Comparison of ENCODE assay signal across 15 cellular contexts in the genomic region with DNA sequence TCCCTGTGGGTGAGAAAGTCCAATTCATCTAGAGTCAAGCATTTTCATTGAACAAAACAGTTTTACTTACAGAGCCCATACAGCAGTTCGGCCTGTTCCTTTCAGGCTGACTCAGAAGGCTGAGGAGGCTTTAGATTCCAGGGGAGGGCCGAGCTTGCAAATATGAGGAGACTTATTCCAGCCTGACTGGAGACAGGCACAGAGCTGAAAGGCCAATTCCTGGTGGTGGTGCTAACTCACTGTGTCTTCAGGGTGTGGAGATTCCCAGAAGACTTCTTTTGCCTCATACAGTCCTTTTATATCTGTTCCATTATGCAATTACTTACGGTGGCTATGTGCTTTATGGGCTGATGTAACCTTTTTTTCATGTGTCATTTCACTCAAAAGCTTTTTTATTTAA. TPM values are rescaled to one million over a fixed set of nuclear protein-coding genes. Genes with fewer than 3 reads are reported as not detected.
DNase-seq lines count a peak whose midpoint lies in the region; ATAC-seq, FAIRE-seq and TF ChIP-seq lines count a peak whose summit lies in the region.
"Had no signal": no experiment of that assay in that cellular context is flagged by ENCODE, and none has a peak within 500 bp of the region (broad histone marks: within the 10 kb centered on the region; RNA-seq: fewer than 3 reads in every experiment).

A gene with protein sequence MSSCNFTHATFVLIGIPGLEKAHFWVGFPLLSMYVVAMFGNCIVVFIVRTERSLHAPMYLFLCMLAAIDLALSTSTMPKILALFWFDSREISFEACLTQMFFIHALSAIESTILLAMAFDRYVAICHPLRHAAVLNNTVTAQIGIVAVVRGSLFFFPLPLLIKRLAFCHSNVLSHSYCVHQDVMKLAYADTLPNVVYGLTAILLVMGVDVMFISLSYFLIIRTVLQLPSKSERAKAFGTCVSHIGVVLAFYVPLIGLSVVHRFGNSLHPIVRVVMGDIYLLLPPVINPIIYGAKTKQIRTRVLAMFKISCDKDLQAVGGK (minus strand): TSS at position 271 of the 400 bp plus-strand sequence. CDS start 15,142 bp downstream, outside the sequence.

- no peak for FAIRE-seq in GM12892 (lab: Jason Lieb, UNC)
- FAIRE-seq: GM12891 had no signal

- in situ Hi-C loops in G401 (cut with HindIII; ENCODE audit: low sequenced_read_pairs), result no loop called here

- TF ChIP-seq CTCF in coronary artery (IDR thresholded peaks at IDR 0.05) (no peak), right atrium auricular region (IDR thresholded peaks at IDR 0.05) (no peak)

- H3K4me3 ChIP-seq in coronary artery (peak within 1 kb of the TSS; percentile 24), rectal smooth muscle tissue (ENCODE audit: low read length) (peak within 1 kb of the TSS; percentile 42), right atrium auricular region (no peak within 1 kb of the TSS)
- H3K4me3 ChIP-seq: colonic mucosa, lung, psoas muscle, tibial nerve had no signal

- H3K9ac ChIP-seq in rectal smooth muscle tissue (ENCODE audit: low read length), result no peak within 1 kb of the TSS

- ATAC-seq in HG02759 (IDR thresholded peaks at IDR 0.05; ENCODE audit: unreplicated experiment) (no peak), GM21515 (IDR thresholded peaks at IDR 0.05; ENCODE audit: unreplicated experiment) (no peak)
- ATAC-seq: psoas muscle had no signal

- no peak for TF ChIP-seq POLR2A in GM12892 (IDR thresholded peaks at IDR 0.05; ENCODE audit: low read depth, low read length)

- H3K4me1 ChIP-seq in rectal smooth muscle tissue (ENCODE audit: control insufficient read depth, insufficient read depth, low read length), result peaks cover 6% of the 10 kb centered on the region
- H3K4me1 ChIP-seq in right atrium auricular region, result no peaks in the 10 kb centered on the region
- H3K4me1 ChIP-seq: colonic mucosa, psoas muscle had no signal

- H3K27me3 ChIP-seq in rectal smooth muscle tissue (ENCODE audit: control insufficient read depth, insufficient read depth, low read length) (no peaks in the 10 kb centered on the region), right atrium auricular region (no peaks in the 10 kb centered on the region)
- H3K27me3 ChIP-seq: colonic mucosa, tibial nerve had no signal

- DNase-seq in G401 (ENCODE audit: low spot score) (peak; percentile 1), NCI-H345 treated with DMSO at 0.1 percent for 48 hours (lab: John Stamatoyannopoulos, UW; ENCODE audit: unreplicated experiment) (peak; percentile 65), coronary artery (ENCODE audit: low spot score) (no peak), GM12892 (ENCODE audit: insufficient read length) (no peak), right atrium auricular region (ENCODE audit: low spot score) (no peak)
- DNase-seq: CD8-positive, alpha-beta memory T cell; colonic mucosa; NCI-H187; psoas muscle had no signal

- H3K27ac ChIP-seq in coronary artery (no peak within 1 kb of the TSS), rectal smooth muscle tissue (ENCODE audit: low read depth, low read length) (peak within 1 kb of the TSS; percentile 85), right atrium auricular region (no peak within 1 kb of the TSS)
- H3K27ac ChIP-seq: colonic mucosa, psoas muscle, tibial nerve had no signal

- H3K36me3 ChIP-seq in rectal smooth muscle tissue (ENCODE audit: control insufficient read depth, insufficient read depth, low read length) (no peaks in the 10 kb centered on the region), right atrium auricular region (no peaks in the 10 kb centered on the region)
- H3K36me3 ChIP-seq: colonic mucosa, tibial nerve had no signal

- H3K9me3 ChIP-seq in right atrium auricular region, result no peaks in the 10 kb centered on the region
- H3K9me3 ChIP-seq: colonic mucosa, psoas muscle, tibial nerve had no signal

RNA-seq across cellular contexts. Expression of the gene that starts here (rescaled TPM):
- not detected in 2 replicates for total RNA-seq in G401 (2014; rRNA removed; shearing (Covaris generic))
- polyA plus RNA-seq in GM12892 (2012; ENCODE audit: missing spikeins), result not detected
- under 1 TPM in 1 of 2 donors, not detected in 1; 0.15 TPM for total RNA-seq in right atrium auricular region
- total RNA-seq: CD8-positive, alpha-beta memory T cell; lung had no signal
- polyA plus RNA-seq: CD8-positive, alpha-beta memory T cell; lung had no signal

Comparison
In these comparisons a context has a peak if more than half of its experiments do, and no peak if none do; other contexts are left out.
1. Peak in DNase-seq in G401; RNA of the gene not detected or under 1 TPM.
2. H3K4me3 ChIP-seq: peak in coronary artery (single experiment) and rectal smooth muscle tissue (single experiment); none in right atrium auricular region (0 of 2).